Comparison of ENCODE assay signal across 10 cellular contexts in the genomic region with DNA sequence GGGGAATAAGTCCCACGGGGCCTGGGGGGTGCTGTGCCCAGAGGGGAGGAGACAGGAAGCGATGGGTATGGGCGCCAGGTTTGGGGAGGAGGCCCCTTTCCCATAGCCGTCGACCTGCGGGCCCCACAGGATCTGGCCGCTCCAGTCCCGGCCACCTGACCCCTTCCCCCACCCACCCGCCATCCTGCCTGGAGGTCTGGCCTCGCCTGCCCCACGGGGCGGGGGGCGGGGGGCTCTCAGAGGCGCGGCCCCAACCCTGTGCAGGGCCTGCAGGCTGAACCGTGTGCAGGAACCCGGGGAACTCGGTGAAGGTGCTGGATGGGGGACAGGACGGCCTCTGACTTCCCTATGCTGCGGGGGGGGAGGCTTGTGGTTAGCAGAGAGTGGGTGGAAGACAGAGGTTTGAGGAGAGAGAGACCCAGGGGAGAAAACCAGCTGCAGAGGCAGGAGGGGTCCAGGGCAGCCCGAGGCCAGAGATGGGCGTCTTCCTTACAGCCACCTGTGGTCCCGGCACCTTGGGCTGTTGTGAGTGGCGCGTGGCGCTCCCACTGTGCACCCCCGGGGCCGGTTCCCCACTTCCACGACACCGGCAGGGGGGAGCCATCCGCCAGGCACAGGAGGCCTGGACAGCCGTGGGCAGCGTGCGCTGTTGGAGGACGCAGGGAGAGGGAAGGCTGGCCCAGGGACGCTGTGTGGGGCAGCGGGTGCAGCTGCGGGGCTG. TPM values are rescaled to one million over a fixed set of nuclear protein-coding genes. Genes with fewer than 3 reads are reported as not detected.
A peak's percentile ranks its signal among the peaks of the same experiment; 100 is the strongest.
DNase-seq lines count a peak whose midpoint lies in the region; ATAC-seq, FAIRE-seq and TF ChIP-seq lines count a peak whose summit lies in the region.
"Had no signal": no experiment of that assay in that cellular context is flagged by ENCODE, and none has a peak within 500 bp of the region (broad histone marks: within the 10 kb centered on the region; RNA-seq: fewer than 3 reads in every experiment).

No MANE protein-coding gene starts in this region.

- no peaks in the 10 kb centered on the region for H3K79me2 ChIP-seq in PC-9 (ENCODE audit: low read depth)

- H3K4me1 ChIP-seq in PC-9 (replicated peaks; ENCODE audit: insufficient read depth) (peaks cover 11% of the 10 kb centered on the region), adipocyte (ENCODE audit: control insufficient read depth, insufficient read depth, low read length) (peaks cover 5% of the 10 kb centered on the region)

- peak; percentile 41 for DNase-seq in GM06990 (ENCODE audit: extremely low read depth, insufficient read length)
- DNase-seq in PC-9 = no peak
- no peak for DNase-seq in adipocyte (ENCODE audit: low read depth)
- DNase-seq in skeletal muscle cell (ENCODE audit: low read depth) = peak; percentile 39
- DNase-seq in NCI-H748 (lab: John Stamatoyannopoulos, UW; ENCODE audit: unreplicated experiment) = no peak
- DNase-seq in sciatic nerve (ENCODE audit: low spot score) = no peak
- DNase-seq in HTR-8/SVneo (ENCODE audit: insufficient read length, low spot score) = no peak

- ATAC-seq in GM21447 (IDR thresholded peaks at IDR 0.05; ENCODE audit: unreplicated experiment) (no peak), sciatic nerve (no peak)

- intact Hi-C loops in PC-9 (cut with micrococcal nuclease; ENCODE audit: unreplicated experiment) (loop anchor here (5.0 kb wide), 1 partner anchor 47 kb away; no protein-coding TSS in a partner anchor), sciatic nerve (cut with DNase I) (no loop called here)

- no peaks in the 10 kb centered on the region for H3K36me3 ChIP-seq in GM06990 (ENCODE audit: control insufficient read depth, insufficient read depth, low read length)
- H3K36me3 ChIP-seq in PC-9 (ENCODE audit: low read depth) = no peaks in the 10 kb centered on the region
- no peaks in the 10 kb centered on the region for H3K36me3 ChIP-seq in adipocyte (ENCODE audit: control insufficient read depth, insufficient read depth, low read length, severe bottlenecking)

- H3K9me3 ChIP-seq in PC-9 (ENCODE audit: insufficient read depth, low read depth) (no peaks in the 10 kb centered on the region), adipocyte (ENCODE audit: control insufficient read depth, low read length) (no peaks in the 10 kb centered on the region)

- peak overlapping the region; percentile 84 for H3K4me2 ChIP-seq in PC-9

- peaks cover 7% of the 10 kb centered on the region; the same call in 1 of the 2 replicates for H3F3A ChIP-seq in PC-9 (ENCODE audit: insufficient read depth, low read depth)

- BruUV-seq in PC-9 (replicated peaks; lab: Mats Ljungman, UMichigan) = no TSS peak

- no peaks in the 10 kb centered on the region for H4K20me1 ChIP-seq in PC-9 (ENCODE audit: insufficient read depth)

- POLR2A ChIA-PET in PC-9 (lab: Charles Lee; ENCODE audit: unreplicated experiment) = no interaction called here

- H3K4me3 ChIP-seq in GM06990 (replicated peaks; ENCODE audit: low read depth, low read length) (no peak overlapping the region), PC-9 (peak overlapping the region; percentile 49; the same call in 1 of the 2 replicates), adipocyte (ENCODE audit: low read length) (peak overlapping the region; percentile 64), skeletal muscle cell (ENCODE audit: low read depth, low read length) (no peak overlapping the region)

- H2AFZ ChIP-seq in PC-9 = no peak overlapping the region

- no peak for FAIRE-seq in HTR-8/SVneo (lab: Jason Lieb, UNC)
- FAIRE-seq: bronchial epithelial cell had no signal

- no peaks in the 10 kb centered on the region for H3K9me2 ChIP-seq in PC-9 (ENCODE audit: insufficient read depth)

- no peak overlapping the region for H3K27ac ChIP-seq in PC-9

- TF ChIP-seq CTCF in GM06990 (IDR thresholded peaks at IDR 0.05; ENCODE audit: insufficient read depth, low read length, poor library complexity, severe bottlenecking) = no peak
- TF ChIP-seq CTCF in PC-9 (conservative IDR thresholded peaks at IDR 0.05) = no peak

- CTCF ChIA-PET in PC-9 (lab: Charles Lee) = no interaction called here

- H3K27me3 ChIP-seq in GM06990 (replicated peaks; ENCODE audit: control insufficient read depth, insufficient read depth, low read length) (no peaks in the 10 kb centered on the region; the same call in 1 of the 2 replicates), PC-9 (ENCODE audit: insufficient read depth, low read depth) (no peaks in the 10 kb centered on the region), adipocyte (replicated peaks; ENCODE audit: control insufficient read depth, insufficient read depth, low read length) (peaks cover 20% of the 10 kb centered on the region)

- no peak overlapping the region for H3K9ac ChIP-seq in adipocyte (ENCODE audit: low read length)

RNA-seq across cellular contexts. Expression of gene TNFRSF18, which starts 2.5 kb away (rescaled TPM):
- total RNA-seq in PC-9 (2021) (6.9 and 14.1 TPM in 2 replicates), sciatic nerve (0.58 TPM)
- total RNA-seq: bronchial epithelial cell had no signal

RNA-seq across cellular contexts. Expression of gene TNFRSF4, which starts 5.1 kb away (rescaled TPM):
- 0.20 and 0.38 TPM in 2 replicates for total RNA-seq in PC-9 (2021)
- total RNA-seq in sciatic nerve = 2.5 TPM
- total RNA-seq: bronchial epithelial cell had no signal

RNA-seq across cellular contexts. Expression of gene SDF4, which starts 22.9 kb away (rescaled TPM):
- total RNA-seq in PC-9 (2021) = 133 and 139 TPM in 2 replicates
- total RNA-seq in sciatic nerve = 94.9 TPM

RNA-seq across cellular contexts. Expression of gene B3GALT6, which starts 23.2 kb away (rescaled TPM):
- total RNA-seq in PC-9 (2021) (16.2 and 20.8 TPM in 2 replicates), sciatic nerve (10.9 TPM)

RNA-seq across cellular contexts. Expression of gene TTLL10, which starts 35.2 kb away (rescaled TPM):
- 4.0 and 5.8 TPM in 2 replicates for total RNA-seq in PC-9 (2021)
- total RNA-seq in sciatic nerve = 0.71 TPM
- total RNA-seq: bronchial epithelial cell, lung microvascular endothelial cell had no signal

Comparison
In these comparisons a context has a peak if more than half of its experiments do, and no peak if none do; other contexts are left out.
1. DNase-seq: peak in GM06990 (single experiment) and skeletal muscle cell (single experiment); none in PC-9 (0 of 2), adipocyte (single experiment), NCI-H748 (single experiment), sciatic nerve (single experiment) and HTR-8/SVneo (single experiment).
2. H3K4me3 ChIP-seq: peak in PC-9 (single experiment) and adipocyte (single experiment); none in GM06990 (single experiment) and skeletal muscle cell (single experiment).